Comparison of ENCODE assay signal across 8 cellular contexts in genomic region chr15:77870195-77871065, GRCh38.
A peak's percentile ranks its signal among the peaks of the same experiment; 100 is the strongest.
DNase-seq lines count a peak whose midpoint lies in the region; ATAC-seq and TF ChIP-seq lines count a peak whose summit lies in the region.

No MANE protein-coding gene starts in this region.

- H3K4me2 ChIP-seq in DND-41 (ENCODE audit: insufficient read depth, low read length), result no peak overlapping the region
- H3K4me2 ChIP-seq in OCI-LY7 (ENCODE audit: low read length), result no peak overlapping the region

- no peaks in the 10 kb centered on the region for H3K36me3 ChIP-seq in DND-41 (ENCODE audit: insufficient read depth, low read length)
- no peaks in the 10 kb centered on the region for H3K36me3 ChIP-seq in OCI-LY7 (ENCODE audit: insufficient read depth, low read length)

- H3K27ac ChIP-seq in DND-41 (ENCODE audit: low read length), result no peak overlapping the region
- no peak overlapping the region for H3K27ac ChIP-seq in OCI-LY7 (ENCODE audit: low read depth, low read length, poor library complexity, severe bottlenecking)

- peak; percentile 31 for DNase-seq in DND-41
- peak; percentile 46 for DNase-seq in OCI-LY7 (ENCODE audit: low spot score)
- DNase-seq in activated naive CD4-positive, alpha-beta T cell treated with anti-CD3 and anti-CD28 coated beads for 36 hours, result peak; percentile 64
- DNase-seq in cardiac septum (ENCODE audit: low spot score), result peak; percentile 81
- peak; percentile 87 for DNase-seq in posterior vena cava (ENCODE audit: low spot score)
- no peak for DNase-seq in GDM1 (lab: John Stamatoyannopoulos, UW)

- H3K27ac Mint-ChIP-seq in activated naive CD4-positive, alpha-beta T cell treated with anti-CD3 and anti-CD28 coated beads for 36 hours, result no peak overlapping the region

- H3K9ac ChIP-seq in DND-41 (ENCODE audit: low read depth, low read length), result no peak overlapping the region

- H3K4me3 ChIP-seq in DND-41 (ENCODE audit: low read depth in 1 of 2, low read length in 2 of 2), result no peak overlapping the region
- no peak overlapping the region for H3K4me3 ChIP-seq in OCI-LY7 (ENCODE audit: low read depth, low read length, poor library complexity, severe bottlenecking)

- H3K79me2 ChIP-seq in DND-41 (ENCODE audit: insufficient read depth, low read length) (no peaks in the 10 kb centered on the region), OCI-LY7 (ENCODE audit: insufficient read depth, low read depth, low read length) (no peaks in the 10 kb centered on the region)

- no peaks in the 10 kb centered on the region for H3K9me2 ChIP-seq in OCI-LY7 (ENCODE audit: insufficient read depth, low read length)

- H4K20me1 ChIP-seq in DND-41 (ENCODE audit: insufficient read depth, low read length) (no peaks in the 10 kb centered on the region), OCI-LY7 (ENCODE audit: insufficient read depth, low read length) (no peaks in the 10 kb centered on the region)

- H3K9me3 Mint-ChIP-seq in activated naive CD4-positive, alpha-beta T cell treated with anti-CD3 and anti-CD28 coated beads for 36 hours, result no peaks in the 10 kb centered on the region

- H3K4me3 Mint-ChIP-seq in activated naive CD4-positive, alpha-beta T cell treated with anti-CD3 and anti-CD28 coated beads for 36 hours, result no peak overlapping the region

- peaks cover 2% of the 10 kb centered on the region for H3K27me3 Mint-ChIP-seq in activated naive CD4-positive, alpha-beta T cell treated with anti-CD3 and anti-CD28 coated beads for 36 hours (ENCODE audit: low read depth)

- TF ChIP-seq CTCF in DND-41 (IDR thresholded peaks at IDR 0.05; ENCODE audit: borderline replicate concordance, extremely low read depth, low read length, poor library complexity, severe bottlenecking) (peak; percentile 72), OCI-LY7 (conservative IDR thresholded peaks at IDR 0.05; ENCODE audit: low read length) (peak; percentile 74)

- H3K27me3 ChIP-seq in DND-41 (ENCODE audit: insufficient read depth, low read length, poor library complexity), result no peaks in the 10 kb centered on the region

- 0 out of 3 replicates have a peak, but pooled peaks have one; percentile 52 for ATAC-seq in DND-41 (ENCODE audit: insufficient read depth, low read depth)
- ATAC-seq in HG02642 (IDR thresholded peaks at IDR 0.05; ENCODE audit: poor library complexity, unreplicated experiment), result peak; percentile 53
- no peak for ATAC-seq in GM19395 (IDR thresholded peaks at IDR 0.05; ENCODE audit: unreplicated experiment)

- no peak overlapping the region for H2AFZ ChIP-seq in DND-41 (ENCODE audit: low read depth, low read length)
- H2AFZ ChIP-seq in OCI-LY7 (ENCODE audit: low read length), result no peak overlapping the region

- POLR2A ChIA-PET in OCI-LY7 (lab: Charles Lee), result no interaction called here

- CTCF ChIA-PET in OCI-LY7 (lab: Charles Lee; ENCODE audit: unreplicated experiment), result no interaction called here
- CTCF ChIA-PET in activated naive CD4-positive, alpha-beta T cell treated with anti-CD3 and anti-CD28 coated beads for 36 hours (lab: Charles Lee), result no interaction called here

- intact Hi-C loops in OCI-LY7 (cut with micrococcal nuclease; ENCODE audit: unreplicated experiment) (no loop called here), cardiac septum (cut with DNase I) (no loop called here), posterior vena cava (cut with DNase I) (no loop called here)
- intact Hi-C loops in activated naive CD4-positive, alpha-beta T cell treated with anti-CD3 and anti-CD28 coated beads for 36 hours (cut with micrococcal nuclease), result no loop called here

- no peaks in the 10 kb centered on the region for H3K36me3 Mint-ChIP-seq in activated naive CD4-positive, alpha-beta T cell treated with anti-CD3 and anti-CD28 coated beads for 36 hours (ENCODE audit: low read depth)

- peaks cover 2% of the 10 kb centered on the region for H3K4me1 Mint-ChIP-seq in activated naive CD4-positive, alpha-beta T cell treated with anti-CD3 and anti-CD28 coated beads for 36 hours (ENCODE audit: low read depth)

- H3K9me3 ChIP-seq in DND-41 (ENCODE audit: insufficient read depth, low read length, severe bottlenecking) (no peaks in the 10 kb centered on the region), OCI-LY7 (ENCODE audit: low read length) (no peaks in the 10 kb centered on the region)

- no peaks in the 10 kb centered on the region for H3K4me1 ChIP-seq in DND-41 (ENCODE audit: insufficient read depth, low read length)
- H3K4me1 ChIP-seq in OCI-LY7 (ENCODE audit: insufficient read depth, low read length, poor library complexity, severe bottlenecking), result no peaks in the 10 kb centered on the region

- BruUV-seq in OCI-LY7 (replicated peaks; lab: Mats Ljungman, UMichigan), result no TSS peak
